8 cellular contexts compared by ENCODE assay signal in genomic region chr16:588639-588888, GRCh38. TPM values are rescaled to one million over a fixed set of nuclear protein-coding genes. Genes with fewer than 3 reads are reported as not detected.
DNase-seq lines count a peak whose midpoint lies in the region; ATAC-seq, FAIRE-seq and TF ChIP-seq lines count a peak whose summit lies in the region.

No MANE protein-coding gene starts in this region.

- peak; percentile 21 for DNase-seq in NCI-H1092 (lab: John Stamatoyannopoulos, UW)
- no peak for DNase-seq in NCI-H1092 treated with DMSO at 0.1 percent for 48 hours (lab: John Stamatoyannopoulos, UW)
- DNase-seq in SK-N-DZ (ENCODE audit: low spot score), result peak; percentile 50
- DNase-seq in astrocyte of the hippocampus (ENCODE audit: low read depth, low spot score), result peak; percentile 76
- DNase-seq in kidney, result no peak
- DNase-seq in stimulated activated CD8-positive, alpha-beta memory T cell treated with anti-CD3 and anti-CD28 coated beads, Interleukin-15, amount 100 ng/mL, for 1 hour (ENCODE audit: low read depth), result peak; percentile 24
- no peak for DNase-seq in NCI-H2196 (lab: John Stamatoyannopoulos, UW; ENCODE audit: unreplicated experiment)

- peak overlapping the region; percentile 78 to 82 for H3K4me3 ChIP-seq in kidney (ENCODE audit: low read length in 2 of 2)

- FAIRE-seq in kidney (lab: Jason Lieb, UNC), result no peak

- ATAC-seq in HG02885 (IDR thresholded peaks at IDR 0.05; ENCODE audit: poor library complexity, unreplicated experiment), result peak; percentile 11

- TF ChIP-seq CTCF in kidney (IDR thresholded peaks at IDR 0.05; ENCODE audit: borderline replicate concordance, extremely low read depth, insufficient read depth), result no peak

- H3K9ac ChIP-seq in kidney (ENCODE audit: low read length in 2 of 2), result peak overlapping the region; percentile 69 to 81

- peak overlapping the region; percentile 97 to 99 for H3K27ac ChIP-seq in kidney (ENCODE audit: low read depth in 2 of 2, low read length in 2 of 2)

- no peaks in the 10 kb centered on the region for H3K9me3 ChIP-seq in kidney (ENCODE audit: control insufficient read depth in 1 of 2, low read length in 2 of 2)

- no peaks in the 10 kb centered on the region for H3K36me3 ChIP-seq in kidney (ENCODE audit: control insufficient read depth in 1 of 2, insufficient read depth in 2 of 2, low read length in 2 of 2)

- H3K4me1 ChIP-seq in kidney (ENCODE audit: control insufficient read depth in 1 of 2, insufficient read depth in 1 of 2, low read depth in 1 of 2, low read length in 2 of 2), result peaks cover 36 to 46% of the 10 kb centered on the region in 2 donors

- intact Hi-C loops in kidney (cut with DNase I), result no loop called here

RNA-seq across cellular contexts. Expression of gene RAB40C, which starts 1.3 kb away (rescaled TPM):
- 23.8 and 35.5 TPM in 2 replicates for polyA plus RNA-seq in SK-N-DZ (2014; cell fraction: cytosol; rRNA removed)
- 41.2 and 43.2 TPM in 2 replicates for polyA plus RNA-seq in SK-N-DZ (2014; cell fraction: nucleus; rRNA removed)
- total RNA-seq in kidney, result 24.0 TPM
- polyA plus RNA-seq in kidney (ENCODE audit: insufficient read depth, low read depth, low replicate concordance), result 18.1 TPM

RNA-seq across cellular contexts. Expression of gene PIGQ, which starts 18.8 kb away (rescaled TPM):
- polyA plus RNA-seq in SK-N-DZ (2014; cell fraction: cytosol; rRNA removed), result 25.3 and 35.9 TPM in 2 replicates
- polyA plus RNA-seq in SK-N-DZ (2014; cell fraction: nucleus; rRNA removed), result 138 and 159 TPM in 2 replicates
- total RNA-seq in kidney, result 92.9 TPM
- polyA plus RNA-seq in kidney (ENCODE audit: insufficient read depth, low read depth, low replicate concordance), result 118 TPM

RNA-seq across cellular contexts. Expression of gene NHLRC4, which starts 21.8 kb away (rescaled TPM):
- polyA plus RNA-seq in SK-N-DZ (2014; cell fraction: cytosol; rRNA removed), result 1.3 and 1.8 TPM in 2 replicates
- polyA plus RNA-seq in SK-N-DZ (2014; cell fraction: nucleus; rRNA removed), result 2.8 and 3.7 TPM in 2 replicates
- 3.3 TPM for total RNA-seq in kidney
- 17.4 TPM for polyA plus RNA-seq in kidney (ENCODE audit: insufficient read depth, low read depth, low replicate concordance)

RNA-seq across cellular contexts. Expression of gene PRR35, which starts 28.4 kb away (rescaled TPM):
- 0.06 and 0.24 TPM in 2 replicates for polyA plus RNA-seq in SK-N-DZ (2014; cell fraction: cytosol; rRNA removed)
- polyA plus RNA-seq in SK-N-DZ (2014; cell fraction: nucleus; rRNA removed), result not detected in 2 replicates
- 1.8 TPM for total RNA-seq in kidney
- polyA plus RNA-seq in kidney (ENCODE audit: insufficient read depth, low read depth, low replicate concordance), result 24.4 TPM

RNA-seq across cellular contexts. Expression of gene WFIKKN1, which starts 42.2 kb away (rescaled TPM):
- polyA plus RNA-seq in SK-N-DZ (2014; cell fraction: cytosol; rRNA removed), result 4.0 and 5.7 TPM in 2 replicates
- 5.5 and 7.7 TPM in 2 replicates for polyA plus RNA-seq in SK-N-DZ (2014; cell fraction: nucleus; rRNA removed)
- 0.69 TPM for total RNA-seq in kidney
- 1.8 TPM for polyA plus RNA-seq in kidney (ENCODE audit: insufficient read depth, low read depth, low replicate concordance)

Comparison
In these comparisons a context has a peak if more than half of its experiments do, and no peak if none do; other contexts are left out.
1. DNase-seq: peak in NCI-H1092 (single experiment), SK-N-DZ (single experiment), astrocyte of the hippocampus (single experiment) and stimulated activated CD8-positive, alpha-beta memory T cell treated with anti-CD3 and anti-CD28 coated beads, Interleukin-15, amount 100 ng/mL, for 1 hour (single experiment); none in NCI-H1092 treated with DMSO at 0.1 percent for 48 hours (single experiment), kidney (single experiment) and NCI-H2196 (single experiment).